Comparison of ENCODE assay signal across 17 cellular contexts in the genomic region with DNA sequence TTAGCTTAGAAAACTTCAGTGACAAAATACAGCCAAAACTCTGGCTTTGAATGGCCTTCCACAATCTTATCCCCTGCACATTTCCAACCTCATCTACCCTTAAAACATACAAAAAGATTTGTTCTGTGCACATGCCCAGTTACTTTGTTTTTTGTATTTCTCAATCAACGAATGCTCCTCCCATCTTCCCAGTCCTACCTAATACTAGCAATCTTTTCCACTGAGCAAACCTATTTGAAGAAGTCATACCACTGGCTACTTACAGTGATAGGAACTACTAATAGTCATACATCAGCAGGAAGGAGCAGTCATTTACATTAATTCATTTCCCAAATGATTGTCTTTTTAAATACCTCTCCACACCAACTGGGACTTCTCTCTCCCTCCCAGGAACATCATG. TPM values are rescaled to one million over a fixed set of nuclear protein-coding genes. Genes with fewer than 3 reads are reported as not detected.
DNase-seq lines count a peak whose midpoint lies in the region; ATAC-seq and TF ChIP-seq lines count a peak whose summit lies in the region.
"Had no signal": no experiment of that assay in that cellular context is flagged by ENCODE, and none has a peak within 500 bp of the region (broad histone marks: within the 10 kb centered on the region; RNA-seq: fewer than 3 reads in every experiment).

No MANE protein-coding gene starts in this region.

- no peak overlapping the region for H3K4me3 Mint-ChIP-seq in HFFc6
- H3K4me3 Mint-ChIP-seq in activated naive CD8-positive, alpha-beta T cell treated with anti-CD3 and anti-CD28 coated beads, Interleukin-2, amount 50 U/mL, for 24 hours, result no peak overlapping the region
- no peak overlapping the region for H3K4me3 Mint-ChIP-seq in activated T-helper 1 cell treated with anti-CD3 and anti-CD28 coated beads, Interleukin-12 subunit alpha, Interleukin-12 subunit beta, Interleukin-2, Interleukin-4 antibody, amounts not matched to agents 30 ng/mL and 10 ng/mL and 1 ng/mL, durations not matched to agents 14 hours and 24 hours and 36 hours
- H3K4me3 Mint-ChIP-seq: activated CD4-positive, alpha-beta T cell treated with anti-CD3 and anti-CD28 coated beads for 36 hours; activated naive CD8-positive, alpha-beta T cell; memory B cell; neural progenitor cell had no signal

- no peaks in the 10 kb centered on the region for H3K36me3 ChIP-seq in brain microvascular endothelial cell (replicated peaks)
- H3K36me3 ChIP-seq: neural progenitor cell had no signal

- H3K36me3 Mint-ChIP-seq in HFFc6 (ENCODE audit: low read depth), result peaks cover 14% of the 10 kb centered on the region
- H3K36me3 Mint-ChIP-seq in activated naive CD8-positive, alpha-beta T cell treated with anti-CD3 and anti-CD28 coated beads, Interleukin-2, amount 50 U/mL, for 24 hours (ENCODE audit: low read depth), result no peaks in the 10 kb centered on the region
- H3K36me3 Mint-ChIP-seq in activated T-helper 1 cell treated with anti-CD3 and anti-CD28 coated beads, Interleukin-12 subunit alpha, Interleukin-12 subunit beta, Interleukin-2, Interleukin-4 antibody, amounts not matched to agents 30 ng/mL and 10 ng/mL and 1 ng/mL, durations not matched to agents 14 hours and 24 hours and 36 hours (ENCODE audit: low read depth), result no peaks in the 10 kb centered on the region

- in situ Hi-C loops in brain microvascular endothelial cell (cut with HindIII; ENCODE audit: low pct_ligation_motif_present, low sequenced_read_pairs), result no loop called here

- H3K4me1 Mint-ChIP-seq in HFFc6 (ENCODE audit: low read depth), result peaks cover 78% of the 10 kb centered on the region
- peaks cover 17% of the 10 kb centered on the region for H3K4me1 Mint-ChIP-seq in activated naive CD8-positive, alpha-beta T cell treated with anti-CD3 and anti-CD28 coated beads, Interleukin-2, amount 50 U/mL, for 24 hours
- H3K4me1 Mint-ChIP-seq in activated T-helper 1 cell treated with anti-CD3 and anti-CD28 coated beads, Interleukin-12 subunit alpha, Interleukin-12 subunit beta, Interleukin-2, Interleukin-4 antibody, amounts not matched to agents 30 ng/mL and 10 ng/mL and 1 ng/mL, durations not matched to agents 14 hours and 24 hours and 36 hours (ENCODE audit: low read depth), result peaks cover 29% of the 10 kb centered on the region

- no peaks in the 10 kb centered on the region; the same call in 1 of the 2 replicates for H3K27me3 Mint-ChIP-seq in HFFc6 (ENCODE audit: insufficient read depth)
- no peaks in the 10 kb centered on the region for H3K27me3 Mint-ChIP-seq in activated naive CD8-positive, alpha-beta T cell treated with anti-CD3 and anti-CD28 coated beads, Interleukin-2, amount 50 U/mL, for 24 hours
- H3K27me3 Mint-ChIP-seq in activated T-helper 1 cell treated with anti-CD3 and anti-CD28 coated beads, Interleukin-12 subunit alpha, Interleukin-12 subunit beta, Interleukin-2, Interleukin-4 antibody, amounts not matched to agents 30 ng/mL and 10 ng/mL and 1 ng/mL, durations not matched to agents 14 hours and 24 hours and 36 hours (ENCODE audit: insufficient read depth), result peaks cover 3% of the 10 kb centered on the region
- H3K27me3 Mint-ChIP-seq: activated naive CD8-positive, alpha-beta T cell; memory B cell had no signal

- peak overlapping the region; percentile 40 for H3K27ac Mint-ChIP-seq in HFFc6
- H3K27ac Mint-ChIP-seq in activated naive CD8-positive, alpha-beta T cell treated with anti-CD3 and anti-CD28 coated beads, Interleukin-2, amount 50 U/mL, for 24 hours, result no peak overlapping the region
- no peak overlapping the region for H3K27ac Mint-ChIP-seq in activated T-helper 1 cell treated with anti-CD3 and anti-CD28 coated beads, Interleukin-12 subunit alpha, Interleukin-12 subunit beta, Interleukin-2, Interleukin-4 antibody, amounts not matched to agents 30 ng/mL and 10 ng/mL and 1 ng/mL, durations not matched to agents 14 hours and 24 hours and 36 hours
- H3K27ac Mint-ChIP-seq: activated CD4-positive, alpha-beta T cell treated with anti-CD3 and anti-CD28 coated beads for 36 hours; activated naive CD8-positive, alpha-beta T cell; memory B cell; neural progenitor cell had no signal

- H3K4me3 ChIP-seq in brain microvascular endothelial cell (ENCODE audit: low read depth, low read length), result no peak overlapping the region
- H3K4me3 ChIP-seq in retinal pigment epithelial cell (ENCODE audit: low read length), result peak overlapping the region; percentile 23
- H3K4me3 ChIP-seq: neural progenitor cell had no signal

- no peak for TF ChIP-seq CTCF in HFFc6 (IDR thresholded peaks at IDR 0.05)
- no peak for TF ChIP-seq CTCF in brain microvascular endothelial cell (IDR thresholded peaks at IDR 0.05; ENCODE audit: low read depth, low read length, missing control alignments)
- TF ChIP-seq CTCF in retinal pigment epithelial cell (conservative IDR thresholded peaks at IDR 0.05; ENCODE audit: low read depth, low read length), result no peak

- H3K9me3 Mint-ChIP-seq in HFFc6, result peaks cover 10% of the 10 kb centered on the region
- H3K9me3 Mint-ChIP-seq in activated naive CD8-positive, alpha-beta T cell treated with anti-CD3 and anti-CD28 coated beads, Interleukin-2, amount 50 U/mL, for 24 hours, result peaks cover 4% of the 10 kb centered on the region
- peaks cover 4% of the 10 kb centered on the region for H3K9me3 Mint-ChIP-seq in activated T-helper 1 cell treated with anti-CD3 and anti-CD28 coated beads, Interleukin-12 subunit alpha, Interleukin-12 subunit beta, Interleukin-2, Interleukin-4 antibody, amounts not matched to agents 30 ng/mL and 10 ng/mL and 1 ng/mL, durations not matched to agents 14 hours and 24 hours and 36 hours

- DNase-seq in HFFc6 (no peak), brain microvascular endothelial cell (no peak), globus pallidus (ENCODE audit: low spot score) (peak; percentile 48), retinal pigment epithelial cell (ENCODE audit: low read depth) (no peak), HuH-7.5 (ENCODE audit: low spot score) (no peak), Kasumi-1 (lab: John Stamatoyannopoulos, UW) (no peak)
- DNase-seq in activated naive CD8-positive, alpha-beta T cell treated with anti-CD3 and anti-CD28 coated beads, Interleukin-2, amount 50 U/mL, for 24 hours, result no peak
- DNase-seq in activated T-helper 1 cell treated with anti-CD3 and anti-CD28 coated beads, Interleukin-12 subunit alpha, Interleukin-12 subunit beta, Interleukin-2, Interleukin-4 antibody, amounts not matched to agents 30 ng/mL and 10 ng/mL and 1 ng/mL, durations not matched to agents 14 hours and 24 hours and 36 hours (ENCODE audit: low spot score), result no peak
- DNase-seq: activated CD4-positive, alpha-beta T cell treated with anti-CD3 and anti-CD28 coated beads for 36 hours; cortex of kidney; SHP77; stimulated activated CD4-positive, alpha-beta T cell treated with anti-CD3 and anti-CD28 coated beads, Interleukin-2, amount 100 ng/mL, for 48 hours had no signal

- peak overlapping the region; percentile 90 for H3K27ac ChIP-seq in brain microvascular endothelial cell
- H3K27ac ChIP-seq: neural progenitor cell had no signal

- ATAC-seq in activated naive CD8-positive, alpha-beta T cell treated with anti-CD3 and anti-CD28 coated beads, Interleukin-2, amount 50 U/mL, for 24 hours, result no peak
- ATAC-seq: activated CD4-positive, alpha-beta T cell treated with anti-CD3 and anti-CD28 coated beads for 36 hours; sciatic nerve had no signal

- intact Hi-C loops in activated T-helper 1 cell treated with anti-CD3 and anti-CD28 coated beads, Interleukin-12 subunit alpha, Interleukin-12 subunit beta, Interleukin-2, Interleukin-4 antibody, amounts not matched to agents 30 ng/mL and 10 ng/mL and 1 ng/mL, durations not matched to agents 14 hours and 24 hours and 36 hours (cut with micrococcal nuclease), result no loop called here

- no peaks in the 10 kb centered on the region for H3K27me3 ChIP-seq in brain microvascular endothelial cell (replicated peaks)
- H3K27me3 ChIP-seq: neural progenitor cell had no signal

RNA-seq across cellular contexts. Expression of gene USP54, which starts 2.5 kb away (rescaled TPM):
- total RNA-seq in HFFc6 (2021; fragmentation: NEBNext Ultra II Directional; extraction: Animal tissue kit (Norgen Biotek cat#: 25700)), result 10 to 100 TPM in 5 of 6 experiments, 1 to 10 TPM in 1; 9.1 to 12.9 (median 10.7) TPM
- 8.6 and 9.7 TPM in 2 replicates for total RNA-seq in activated T-helper 1 cell treated with anti-CD3 and anti-CD28 coated beads, Interleukin-12 subunit alpha, Interleukin-12 subunit beta, Interleukin-2, Interleukin-4 antibody, amounts not matched to agents 30 ng/mL and 10 ng/mL and 1 ng/mL, durations not matched to agents 14 hours and 24 hours and 36 hours

RNA-seq across cellular contexts. Expression of gene MYOZ1, which starts 52.6 kb away (rescaled TPM):
- 1 to 10 TPM in 3 of 6 experiments, under 1 TPM in 3; 0.41 to 2.5 (median 0.90) TPM for total RNA-seq in HFFc6 (2021; fragmentation: NEBNext Ultra II Directional; extraction: Animal tissue kit (Norgen Biotek cat#: 25700))
- not detected in 2 replicates for total RNA-seq in activated T-helper 1 cell treated with anti-CD3 and anti-CD28 coated beads, Interleukin-12 subunit alpha, Interleukin-12 subunit beta, Interleukin-2, Interleukin-4 antibody, amounts not matched to agents 30 ng/mL and 10 ng/mL and 1 ng/mL, durations not matched to agents 14 hours and 24 hours and 36 hours
- total RNA-seq: activated CD4-positive, alpha-beta T cell treated with anti-CD3 and anti-CD28 coated beads for 36 hours; T-helper 2 cell treated with Interferon-gamma antibody and Interleukin-4, amounts not matched to agents 100 ng/mL and 5 ng/mL, for 36 hours had no signal
